ENCODE assay signal across 1 cellular context in genomic region chr14:51860164-51860835, GRCh38.
TF ChIP-seq lines count a peak whose summit lies in the region.

GNG2 (plus strand) TSS chr14:51860612; CDS start chr14:51950679, 90,067 bp downstream.

TF ChIP-seq in SK-N-SH, 30 proteins besides CTCF, POLR2A, EP300 and RAD21 (continued from another document):
- TF ChIP-seq IRF3 (IDR thresholded peaks at IDR 0.05; ENCODE audit: low read depth, low read length) (no peak), EZH2phosphoT487 (IDR thresholded peaks at IDR 0.05; ENCODE audit: borderline replicate concordance, low read depth) (no peak), GATA2 (CRISPR knock-in tag; IDR thresholded peaks at IDR 0.05) (no peak), ELF1 (IDR thresholded peaks at IDR 0.05) (peak; percentile 33; the same call in 1 of the 2 replicates), ZBTB33 (IDR thresholded peaks at IDR 0.05; ENCODE audit: borderline replicate concordance, low read depth) (no peak), FOSL2 (IDR thresholded peaks at IDR 0.05; ENCODE audit: borderline replicate concordance, low read depth) (no peak), RXRA (IDR thresholded peaks at IDR 0.05; ENCODE audit: borderline replicate concordance, low read depth) (no peak), FOXJ3 (CRISPR knock-in tag; IDR thresholded peaks at IDR 0.05) (no peak), FOXM1 (IDR thresholded peaks at IDR 0.05; ENCODE audit: low read depth) (no peak), MEF2A (IDR thresholded peaks at IDR 0.05; ENCODE audit: borderline replicate concordance, low read depth) (no peak), RCOR1 (IDR thresholded peaks at IDR 0.05; ENCODE audit: low read length) (0 out of 2 replicates have a peak, but pooled peaks have one; percentile 4), CHD2 (IDR thresholded peaks at IDR 0.05; ENCODE audit: low read length, partially characterized antibody) (no peak), POLR2AphosphoS5 (IDR thresholded peaks at IDR 0.05; ENCODE audit: low read depth, low read length) (peak; percentile 91), RFX5 (IDR thresholded peaks at IDR 0.05; ENCODE audit: low read length) (no peak), YY1 (IDR thresholded peaks at IDR 0.05; ENCODE audit: low read depth) (0 out of 2 replicates have a peak, but pooled peaks have one; percentile 15), TCF12 (IDR thresholded peaks at IDR 0.05) (no peak)
- TF ChIP-seq, protein P1, sequence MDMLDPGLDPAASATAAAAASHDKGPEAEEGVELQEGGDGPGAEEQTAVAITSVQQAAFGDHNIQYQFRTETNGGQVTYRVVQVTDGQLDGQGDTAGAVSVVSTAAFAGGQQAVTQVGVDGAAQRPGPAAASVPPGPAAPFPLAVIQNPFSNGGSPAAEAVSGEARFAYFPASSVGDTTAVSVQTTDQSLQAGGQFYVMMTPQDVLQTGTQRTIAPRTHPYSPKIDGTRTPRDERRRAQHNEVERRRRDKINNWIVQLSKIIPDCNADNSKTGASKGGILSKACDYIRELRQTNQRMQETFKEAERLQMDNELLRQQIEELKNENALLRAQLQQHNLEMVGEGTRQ (IDR thresholded peaks at IDR 0.05; ENCODE audit: borderline replicate concordance, low read depth, low read length): no peak
- TF ChIP-seq, protein P2, sequence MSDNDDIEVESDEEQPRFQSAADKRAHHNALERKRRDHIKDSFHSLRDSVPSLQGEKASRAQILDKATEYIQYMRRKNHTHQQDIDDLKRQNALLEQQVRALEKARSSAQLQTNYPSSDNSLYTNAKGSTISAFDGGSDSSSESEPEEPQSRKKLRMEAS (IDR thresholded peaks at IDR 0.05; ENCODE audit: low read depth): peak; percentile 52; the same call in 1 of the 2 replicates
TF ChIP-seq in SK-N-SH: peak in this region for 11.
